In the genomic region with DNA sequence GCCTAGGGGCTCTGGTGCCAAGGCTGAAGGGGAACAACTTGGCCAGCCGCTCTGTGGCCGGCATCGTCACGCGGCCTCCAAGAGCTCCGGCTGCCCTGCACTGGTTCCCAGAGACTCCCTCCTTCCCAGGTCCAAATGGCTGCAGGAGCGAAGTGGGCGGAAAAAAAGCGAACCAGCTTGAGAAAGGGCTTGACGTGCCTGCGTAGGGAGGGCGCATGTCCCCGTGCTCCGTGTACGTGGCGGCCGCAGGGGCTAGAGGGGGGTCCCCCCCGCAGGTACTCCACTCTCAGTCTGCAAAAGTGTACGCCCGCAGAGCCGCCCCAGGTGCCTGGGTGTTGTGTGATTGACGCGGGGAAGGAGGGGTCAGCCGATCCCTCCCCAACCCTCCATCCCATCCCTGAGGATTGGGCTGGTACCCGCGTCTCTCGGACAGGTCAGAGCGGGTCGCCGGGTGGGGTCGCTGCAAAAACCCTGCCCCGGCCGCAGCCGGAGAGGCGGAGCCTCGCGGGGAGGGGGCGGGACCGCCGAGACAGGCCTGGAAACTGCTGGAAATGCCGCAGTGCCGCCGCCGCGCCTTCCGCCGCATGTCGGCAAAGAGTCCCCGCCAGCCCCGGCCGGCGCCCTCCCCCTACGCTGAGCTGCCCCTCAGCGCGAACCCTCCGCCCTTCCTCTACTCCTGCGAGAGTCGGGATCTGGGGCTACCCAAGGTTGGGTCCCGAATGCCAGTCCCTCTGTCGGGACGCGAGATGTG, we compare ENCODE assay signal across 1 cellular context.
TF ChIP-seq lines count a peak whose summit lies in the region.

No MANE protein-coding gene starts in this region.

TF ChIP-seq in K562, 482 proteins besides CTCF, POLR2A, EP300 and RAD21 (continued from another document and continues in another):
- TF ChIP-seq, protein P1, sequence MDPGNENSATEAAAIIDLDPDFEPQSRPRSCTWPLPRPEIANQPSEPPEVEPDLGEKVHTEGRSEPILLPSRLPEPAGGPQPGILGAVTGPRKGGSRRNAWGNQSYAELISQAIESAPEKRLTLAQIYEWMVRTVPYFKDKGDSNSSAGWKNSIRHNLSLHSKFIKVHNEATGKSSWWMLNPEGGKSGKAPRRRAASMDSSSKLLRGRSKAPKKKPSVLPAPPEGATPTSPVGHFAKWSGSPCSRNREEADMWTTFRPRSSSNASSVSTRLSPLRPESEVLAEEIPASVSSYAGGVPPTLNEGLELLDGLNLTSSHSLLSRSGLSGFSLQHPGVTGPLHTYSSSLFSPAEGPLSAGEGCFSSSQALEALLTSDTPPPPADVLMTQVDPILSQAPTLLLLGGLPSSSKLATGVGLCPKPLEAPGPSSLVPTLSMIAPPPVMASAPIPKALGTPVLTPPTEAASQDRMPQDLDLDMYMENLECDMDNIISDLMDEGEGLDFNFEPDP (CRISPR knock-in tag; IDR thresholded peaks at IDR 0.05), result no peak
- TF ChIP-seq PTTG1 (tag; IDR thresholded peaks at IDR 0.05; ENCODE audit: low read depth) (no peak), PCBP2 (IDR thresholded peaks at IDR 0.05; ENCODE audit: low read depth, low read length, poor library complexity, severe bottlenecking) (no peak), CBX1 (IDR thresholded peaks at IDR 0.05; ENCODE audit: low read depth) (peak; percentile 81; the same call in 1 of the 2 replicates), KAT2B (IDR thresholded peaks at IDR 0.05; ENCODE audit: low read depth, low read length) (no peak), GATA2 (CRISPR knock-in tag; IDR thresholded peaks at IDR 0.05) (no peak), ZFP36 (IDR thresholded peaks at IDR 0.05; ENCODE audit: low read depth, low read length, partially characterized antibody) (no peak), KDM4B (IDR thresholded peaks at IDR 0.05; ENCODE audit: borderline replicate concordance in 2 of 2, low read depth in 1 of 2) (no peak; a peak in 1 of 4 replicates), ZSCAN32 (CRISPR knock-in tag; IDR thresholded peaks at IDR 0.05) (no peak), CXXC5 (CRISPR knock-in tag; IDR thresholded peaks at IDR 0.05) (peak; percentile 54), ZNF12 (CRISPR knock-in tag; IDR thresholded peaks at IDR 0.05) (no peak), EZH2 (IDR thresholded peaks at IDR 0.05; ENCODE audit: borderline replicate concordance, low read depth, low read length) (no peak), ZNF347 (CRISPR knock-in tag; IDR thresholded peaks at IDR 0.05; ENCODE audit: low read depth) (no peak), ZFP30 (CRISPR knock-in tag; IDR thresholded peaks at IDR 0.05; ENCODE audit: borderline replicate concordance) (no peak), SNIP1 (IDR thresholded peaks at IDR 0.05; ENCODE audit: low read depth) (no peak), POLR2AphosphoS5 (IDR thresholded peaks at IDR 0.05; ENCODE audit: control insufficient read depth, insufficient read depth, low read depth, low read length) (no peak), LEF1 (IDR thresholded peaks at IDR 0.05) (no peak), HNRNPUL1 (IDR thresholded peaks at IDR 0.05; ENCODE audit: low read length) (no peak), YBX1 (IDR thresholded peaks at IDR 0.05) (no peak), U2AF1 (optimal IDR thresholded peaks at IDR 0.05; ENCODE audit: low read depth, low read length) (peak; percentile 56), SRSF7 (optimal IDR thresholded peaks at IDR 0.05; ENCODE audit: low read depth, low read length) (no peak), RFX7 (CRISPR knock-in tag; IDR thresholded peaks at IDR 0.05) (no peak), ZNF212 (CRISPR knock-in tag; IDR thresholded peaks at IDR 0.05) (no peak), ZC3H4 (CRISPR knock-in tag; IDR thresholded peaks at IDR 0.05; ENCODE audit: borderline replicate concordance) (no peak), BRD9 (IDR thresholded peaks at IDR 0.05; ENCODE audit: low read depth, partially characterized antibody) (peak; percentile 69), ZC3H8 (IDR thresholded peaks at IDR 0.05) (no peak), JUN (IDR thresholded peaks at IDR 0.05; ENCODE audit: borderline replicate concordance, low read depth, low read length) (peak; percentile 64; the same call in 1 of the 2 replicates), JUN (CRISPR knock-in tag; IDR thresholded peaks at IDR 0.05; ENCODE audit: borderline replicate concordance) (no peak)
- TF ChIP-seq, protein P2, sequence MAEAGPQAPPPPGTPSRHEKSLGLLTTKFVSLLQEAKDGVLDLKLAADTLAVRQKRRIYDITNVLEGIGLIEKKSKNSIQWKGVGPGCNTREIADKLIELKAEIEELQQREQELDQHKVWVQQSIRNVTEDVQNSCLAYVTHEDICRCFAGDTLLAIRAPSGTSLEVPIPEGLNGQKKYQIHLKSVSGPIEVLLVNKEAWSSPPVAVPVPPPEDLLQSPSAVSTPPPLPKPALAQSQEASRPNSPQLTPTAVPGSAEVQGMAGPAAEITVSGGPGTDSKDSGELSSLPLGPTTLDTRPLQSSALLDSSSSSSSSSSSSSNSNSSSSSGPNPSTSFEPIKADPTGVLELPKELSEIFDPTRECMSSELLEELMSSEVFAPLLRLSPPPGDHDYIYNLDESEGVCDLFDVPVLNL (CRISPR knock-in tag; IDR thresholded peaks at IDR 0.05; ENCODE audit: low read depth), result peak; percentile 35; the same call in 1 of the 2 replicates
- TF ChIP-seq, protein P3, sequence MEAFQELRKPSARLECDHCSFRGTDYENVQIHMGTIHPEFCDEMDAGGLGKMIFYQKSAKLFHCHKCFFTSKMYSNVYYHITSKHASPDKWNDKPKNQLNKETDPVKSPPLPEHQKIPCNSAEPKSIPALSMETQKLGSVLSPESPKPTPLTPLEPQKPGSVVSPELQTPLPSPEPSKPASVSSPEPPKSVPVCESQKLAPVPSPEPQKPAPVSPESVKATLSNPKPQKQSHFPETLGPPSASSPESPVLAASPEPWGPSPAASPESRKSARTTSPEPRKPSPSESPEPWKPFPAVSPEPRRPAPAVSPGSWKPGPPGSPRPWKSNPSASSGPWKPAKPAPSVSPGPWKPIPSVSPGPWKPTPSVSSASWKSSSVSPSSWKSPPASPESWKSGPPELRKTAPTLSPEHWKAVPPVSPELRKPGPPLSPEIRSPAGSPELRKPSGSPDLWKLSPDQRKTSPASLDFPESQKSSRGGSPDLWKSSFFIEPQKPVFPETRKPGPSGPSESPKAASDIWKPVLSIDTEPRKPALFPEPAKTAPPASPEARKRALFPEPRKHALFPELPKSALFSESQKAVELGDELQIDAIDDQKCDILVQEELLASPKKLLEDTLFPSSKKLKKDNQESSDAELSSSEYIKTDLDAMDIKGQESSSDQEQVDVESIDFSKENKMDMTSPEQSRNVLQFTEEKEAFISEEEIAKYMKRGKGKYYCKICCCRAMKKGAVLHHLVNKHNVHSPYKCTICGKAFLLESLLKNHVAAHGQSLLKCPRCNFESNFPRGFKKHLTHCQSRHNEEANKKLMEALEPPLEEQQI (IDR thresholded peaks at IDR 0.05), result no peak
- TF ChIP-seq, protein P4, sequence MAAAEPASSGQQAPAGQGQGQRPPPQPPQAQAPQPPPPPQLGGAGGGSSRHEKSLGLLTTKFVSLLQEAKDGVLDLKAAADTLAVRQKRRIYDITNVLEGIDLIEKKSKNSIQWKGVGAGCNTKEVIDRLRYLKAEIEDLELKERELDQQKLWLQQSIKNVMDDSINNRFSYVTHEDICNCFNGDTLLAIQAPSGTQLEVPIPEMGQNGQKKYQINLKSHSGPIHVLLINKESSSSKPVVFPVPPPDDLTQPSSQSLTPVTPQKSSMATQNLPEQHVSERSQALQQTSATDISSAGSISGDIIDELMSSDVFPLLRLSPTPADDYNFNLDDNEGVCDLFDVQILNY (CRISPR knock-in tag; IDR thresholded peaks at IDR 0.05), result no peak
- TF ChIP-seq, protein P5, sequence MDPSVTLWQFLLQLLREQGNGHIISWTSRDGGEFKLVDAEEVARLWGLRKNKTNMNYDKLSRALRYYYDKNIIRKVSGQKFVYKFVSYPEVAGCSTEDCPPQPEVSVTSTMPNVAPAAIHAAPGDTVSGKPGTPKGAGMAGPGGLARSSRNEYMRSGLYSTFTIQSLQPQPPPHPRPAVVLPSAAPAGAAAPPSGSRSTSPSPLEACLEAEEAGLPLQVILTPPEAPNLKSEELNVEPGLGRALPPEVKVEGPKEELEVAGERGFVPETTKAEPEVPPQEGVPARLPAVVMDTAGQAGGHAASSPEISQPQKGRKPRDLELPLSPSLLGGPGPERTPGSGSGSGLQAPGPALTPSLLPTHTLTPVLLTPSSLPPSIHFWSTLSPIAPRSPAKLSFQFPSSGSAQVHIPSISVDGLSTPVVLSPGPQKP (CRISPR knock-in tag; IDR thresholded peaks at IDR 0.05), result no peak
- TF ChIP-seq, protein P6, sequence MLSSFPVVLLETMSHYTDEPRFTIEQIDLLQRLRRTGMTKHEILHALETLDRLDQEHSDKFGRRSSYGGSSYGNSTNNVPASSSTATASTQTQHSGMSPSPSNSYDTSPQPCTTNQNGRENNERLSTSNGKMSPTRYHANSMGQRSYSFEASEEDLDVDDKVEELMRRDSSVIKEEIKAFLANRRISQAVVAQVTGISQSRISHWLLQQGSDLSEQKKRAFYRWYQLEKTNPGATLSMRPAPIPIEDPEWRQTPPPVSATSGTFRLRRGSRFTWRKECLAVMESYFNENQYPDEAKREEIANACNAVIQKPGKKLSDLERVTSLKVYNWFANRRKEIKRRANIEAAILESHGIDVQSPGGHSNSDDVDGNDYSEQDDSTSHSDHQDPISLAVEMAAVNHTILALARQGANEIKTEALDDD (IDR thresholded peaks at IDR 0.05), result no peak
- TF ChIP-seq, protein P7, sequence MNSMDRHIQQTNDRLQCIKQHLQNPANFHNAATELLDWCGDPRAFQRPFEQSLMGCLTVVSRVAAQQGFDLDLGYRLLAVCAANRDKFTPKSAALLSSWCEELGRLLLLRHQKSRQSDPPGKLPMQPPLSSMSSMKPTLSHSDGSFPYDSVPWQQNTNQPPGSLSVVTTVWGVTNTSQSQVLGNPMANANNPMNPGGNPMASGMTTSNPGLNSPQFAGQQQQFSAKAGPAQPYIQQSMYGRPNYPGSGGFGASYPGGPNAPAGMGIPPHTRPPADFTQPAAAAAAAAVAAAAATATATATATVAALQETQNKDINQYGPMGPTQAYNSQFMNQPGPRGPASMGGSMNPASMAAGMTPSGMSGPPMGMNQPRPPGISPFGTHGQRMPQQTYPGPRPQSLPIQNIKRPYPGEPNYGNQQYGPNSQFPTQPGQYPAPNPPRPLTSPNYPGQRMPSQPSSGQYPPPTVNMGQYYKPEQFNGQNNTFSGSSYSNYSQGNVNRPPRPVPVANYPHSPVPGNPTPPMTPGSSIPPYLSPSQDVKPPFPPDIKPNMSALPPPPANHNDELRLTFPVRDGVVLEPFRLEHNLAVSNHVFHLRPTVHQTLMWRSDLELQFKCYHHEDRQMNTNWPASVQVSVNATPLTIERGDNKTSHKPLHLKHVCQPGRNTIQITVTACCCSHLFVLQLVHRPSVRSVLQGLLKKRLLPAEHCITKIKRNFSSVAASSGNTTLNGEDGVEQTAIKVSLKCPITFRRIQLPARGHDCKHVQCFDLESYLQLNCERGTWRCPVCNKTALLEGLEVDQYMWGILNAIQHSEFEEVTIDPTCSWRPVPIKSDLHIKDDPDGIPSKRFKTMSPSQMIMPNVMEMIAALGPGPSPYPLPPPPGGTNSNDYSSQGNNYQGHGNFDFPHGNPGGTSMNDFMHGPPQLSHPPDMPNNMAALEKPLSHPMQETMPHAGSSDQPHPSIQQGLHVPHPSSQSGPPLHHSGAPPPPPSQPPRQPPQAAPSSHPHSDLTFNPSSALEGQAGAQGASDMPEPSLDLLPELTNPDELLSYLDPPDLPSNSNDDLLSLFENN (IDR thresholded peaks at IDR 0.05; ENCODE audit: low read depth in 2 of 2, low read length in 2 of 2), result 0 out of 4 replicates have a peak, but pooled peaks of 1 of the 2 experiments have one; percentile 8
- TF ChIP-seq, protein P8, sequence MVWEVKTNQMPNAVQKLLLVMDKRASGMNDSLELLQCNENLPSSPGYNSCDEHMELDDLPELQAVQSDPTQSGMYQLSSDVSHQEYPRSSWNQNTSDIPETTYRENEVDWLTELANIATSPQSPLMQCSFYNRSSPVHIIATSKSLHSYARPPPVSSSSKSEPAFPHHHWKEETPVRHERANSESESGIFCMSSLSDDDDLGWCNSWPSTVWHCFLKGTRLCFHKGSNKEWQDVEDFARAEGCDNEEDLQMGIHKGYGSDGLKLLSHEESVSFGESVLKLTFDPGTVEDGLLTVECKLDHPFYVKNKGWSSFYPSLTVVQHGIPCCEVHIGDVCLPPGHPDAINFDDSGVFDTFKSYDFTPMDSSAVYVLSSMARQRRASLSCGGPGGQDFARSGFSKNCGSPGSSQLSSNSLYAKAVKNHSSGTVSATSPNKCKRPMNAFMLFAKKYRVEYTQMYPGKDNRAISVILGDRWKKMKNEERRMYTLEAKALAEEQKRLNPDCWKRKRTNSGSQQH (CRISPR knock-in tag; IDR thresholded peaks at IDR 0.05), result no peak
- TF ChIP-seq, protein P9, sequence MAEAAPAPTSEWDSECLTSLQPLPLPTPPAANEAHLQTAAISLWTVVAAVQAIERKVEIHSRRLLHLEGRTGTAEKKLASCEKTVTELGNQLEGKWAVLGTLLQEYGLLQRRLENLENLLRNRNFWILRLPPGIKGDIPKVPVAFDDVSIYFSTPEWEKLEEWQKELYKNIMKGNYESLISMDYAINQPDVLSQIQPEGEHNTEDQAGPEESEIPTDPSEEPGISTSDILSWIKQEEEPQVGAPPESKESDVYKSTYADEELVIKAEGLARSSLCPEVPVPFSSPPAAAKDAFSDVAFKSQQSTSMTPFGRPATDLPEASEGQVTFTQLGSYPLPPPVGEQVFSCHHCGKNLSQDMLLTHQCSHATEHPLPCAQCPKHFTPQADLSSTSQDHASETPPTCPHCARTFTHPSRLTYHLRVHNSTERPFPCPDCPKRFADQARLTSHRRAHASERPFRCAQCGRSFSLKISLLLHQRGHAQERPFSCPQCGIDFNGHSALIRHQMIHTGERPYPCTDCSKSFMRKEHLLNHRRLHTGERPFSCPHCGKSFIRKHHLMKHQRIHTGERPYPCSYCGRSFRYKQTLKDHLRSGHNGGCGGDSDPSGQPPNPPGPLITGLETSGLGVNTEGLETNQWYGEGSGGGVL (CRISPR knock-in tag; IDR thresholded peaks at IDR 0.05), result no peak
- TF ChIP-seq, protein P10, sequence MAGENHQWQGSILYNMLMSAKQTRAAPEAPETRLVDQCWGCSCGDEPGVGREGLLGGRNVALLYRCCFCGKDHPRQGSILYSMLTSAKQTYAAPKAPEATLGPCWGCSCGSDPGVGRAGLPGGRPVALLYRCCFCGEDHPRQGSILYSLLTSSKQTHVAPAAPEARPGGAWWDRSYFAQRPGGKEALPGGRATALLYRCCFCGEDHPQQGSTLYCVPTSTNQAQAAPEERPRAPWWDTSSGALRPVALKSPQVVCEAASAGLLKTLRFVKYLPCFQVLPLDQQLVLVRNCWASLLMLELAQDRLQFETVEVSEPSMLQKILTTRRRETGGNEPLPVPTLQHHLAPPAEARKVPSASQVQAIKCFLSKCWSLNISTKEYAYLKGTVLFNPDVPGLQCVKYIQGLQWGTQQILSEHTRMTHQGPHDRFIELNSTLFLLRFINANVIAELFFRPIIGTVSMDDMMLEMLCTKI (IDR thresholded peaks at IDR 0.05; ENCODE audit: partially characterized antibody), result no peak
- TF ChIP-seq, protein P11, sequence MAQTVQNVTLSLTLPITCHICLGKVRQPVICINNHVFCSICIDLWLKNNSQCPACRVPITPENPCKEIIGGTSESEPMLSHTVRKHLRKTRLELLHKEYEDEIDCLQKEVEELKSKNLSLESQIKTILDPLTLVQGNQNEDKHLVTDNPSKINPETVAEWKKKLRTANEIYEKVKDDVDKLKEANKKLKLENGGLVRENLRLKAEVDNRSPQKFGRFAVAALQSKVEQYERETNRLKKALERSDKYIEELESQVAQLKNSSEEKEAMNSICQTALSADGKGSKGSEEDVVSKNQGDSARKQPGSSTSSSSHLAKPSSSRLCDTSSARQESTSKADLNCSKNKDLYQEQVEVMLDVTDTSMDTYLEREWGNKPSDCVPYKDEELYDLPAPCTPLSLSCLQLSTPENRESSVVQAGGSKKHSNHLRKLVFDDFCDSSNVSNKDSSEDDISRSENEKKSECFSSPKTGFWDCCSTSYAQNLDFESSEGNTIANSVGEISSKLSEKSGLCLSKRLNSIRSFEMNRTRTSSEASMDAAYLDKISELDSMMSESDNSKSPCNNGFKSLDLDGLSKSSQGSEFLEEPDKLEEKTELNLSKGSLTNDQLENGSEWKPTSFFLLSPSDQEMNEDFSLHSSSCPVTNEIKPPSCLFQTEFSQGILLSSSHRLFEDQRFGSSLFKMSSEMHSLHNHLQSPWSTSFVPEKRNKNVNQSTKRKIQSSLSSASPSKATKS (CRISPR knock-in tag; IDR thresholded peaks at IDR 0.05), result no peak
